13 cellular contexts compared by ENCODE assay signal in the genomic region with DNA sequence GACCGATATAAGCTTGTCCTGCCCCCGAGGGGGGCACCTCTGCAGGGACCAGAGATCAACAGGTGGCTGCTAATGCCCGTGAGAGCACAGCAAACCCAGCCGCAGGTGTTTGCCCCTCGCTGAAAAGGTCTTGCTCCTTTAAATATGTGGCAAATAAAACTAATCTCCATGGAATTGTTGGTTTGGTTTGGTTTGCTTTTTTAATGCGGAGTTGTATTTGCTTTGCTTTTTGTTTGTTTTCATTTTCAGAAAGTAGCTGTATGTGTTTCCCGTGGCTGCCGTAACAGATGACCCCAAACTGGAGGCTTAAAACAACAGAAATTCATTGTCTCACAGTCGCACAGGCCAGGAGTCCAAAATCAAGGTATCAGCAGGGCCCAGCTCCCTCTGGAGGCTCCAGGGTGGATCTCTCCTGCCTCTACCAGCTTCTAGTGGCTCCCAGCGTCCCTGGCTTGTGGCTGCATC.
A peak's percentile ranks its signal among the peaks of the same experiment; 100 is the strongest.
DNase-seq lines count a peak whose midpoint lies in the region; ATAC-seq, FAIRE-seq and TF ChIP-seq lines count a peak whose summit lies in the region.
"Had no signal": no experiment of that assay in that cellular context is flagged by ENCODE, and none has a peak within 500 bp of the region (broad histone marks: within the 10 kb centered on the region; RNA-seq: fewer than 3 reads in every experiment).

No MANE protein-coding gene starts in this region.

- peak in 1 of 2 experiments; percentile 16; a peak in 1 of 4 replicates for TF ChIP-seq RAD21 in K562 (CRISPR knock-in tag; conservative IDR thresholded peaks at IDR 0.05 in 1 of 2, IDR thresholded peaks at IDR 0.05 in 1 of 2)

- no peak overlapping the region for H3K27ac ChIP-seq in K562 (ENCODE audit: extremely low read depth, low read depth, low read length)
- no peak overlapping the region for H3K27ac ChIP-seq in mesenchymal stem cell (ENCODE audit: low read length, poor library complexity, severe bottlenecking)

- no peak overlapping the region for H3K18ac ChIP-seq in mesenchymal stem cell (ENCODE audit: low read depth in 1 of 2, low read length in 2 of 2)

- H3K4me1 ChIP-seq in K562 (replicated peaks in 1 of 2; ENCODE audit: control insufficient read depth in 2 of 2, insufficient read depth in 2 of 2, low read length in 2 of 2) (peaks cover 0 to 4% of the 10 kb centered on the region in 2 experiments; a peak in 1 of 5 replicates), mesenchymal stem cell (ENCODE audit: control insufficient read depth, insufficient read depth, low read depth, low read length) (peaks cover 31% of the 10 kb centered on the region)

- no peak overlapping the region for H4K91ac ChIP-seq in mesenchymal stem cell (ENCODE audit: low read length)

- H3K4me3 ChIP-seq in BJ (ENCODE audit: low read depth, low read length), result no peak overlapping the region
- no peak overlapping the region for H3K4me3 ChIP-seq in K562
- H3K4me3 ChIP-seq in mesenchymal stem cell (ENCODE audit: insufficient read depth in 1 of 2, low read depth in 1 of 2, low read length in 2 of 2), result no peak overlapping the region

- H3K4ac ChIP-seq in mesenchymal stem cell (ENCODE audit: low read depth in 1 of 2, low read length in 2 of 2), result no peak overlapping the region

- peaks cover 1% of the 10 kb centered on the region for H3K27me3 ChIP-seq in BJ (ENCODE audit: control insufficient read depth, insufficient read depth, low read length)
- peaks cover 11 to 54% of the 10 kb centered on the region in 2 experiments; a peak in 3 of 5 replicates for H3K27me3 ChIP-seq in K562 (ENCODE audit: control insufficient read depth in 2 of 2, insufficient read depth in 2 of 2, low read length in 2 of 2)
- H3K27me3 ChIP-seq in mesenchymal stem cell (ENCODE audit: control insufficient read depth in 1 of 2, insufficient read depth in 1 of 2, low read length in 2 of 2), result peaks cover 0 to 74% of the 10 kb centered on the region in 2 experiments

- no peak overlapping the region for H3K9ac ChIP-seq in K562 (ENCODE audit: insufficient read depth in 1 of 2, low read depth in 2 of 2, low read length in 2 of 2)
- H3K9ac ChIP-seq in mesenchymal stem cell (ENCODE audit: low read length), result no peak overlapping the region

- H2BK120ac ChIP-seq in mesenchymal stem cell (ENCODE audit: low read depth, low read length), result no peak overlapping the region

- intact Hi-C loops in K562 (cut with micrococcal nuclease), result no loop called here

- in situ Hi-C loops in K562 (cut with MboI), result no loop called here

- no peak for TF ChIP-seq EP300 in K562 (IDR thresholded peaks at IDR 0.05; ENCODE audit: low read length)

- no TSS peak for BruUV-seq in K562 (replicated peaks; lab: Mats Ljungman, UMichigan)

- CTCF ChIA-PET in BJ (lab: Yijun Ruan, JAX) (no interaction called here), K562 (lab: Yijun Ruan, JAX; ENCODE audit: low intra/inter-chr PET ratio) (no interaction called here)

- H3K79me2 ChIP-seq in K562 (ENCODE audit: control insufficient read depth, insufficient read depth, low read length), result no peaks in the 10 kb centered on the region

- H2AFZ ChIP-seq in K562 (ENCODE audit: low read depth, low read length), result no peak overlapping the region
- no peak overlapping the region for H2AFZ ChIP-seq in mesenchymal stem cell (ENCODE audit: low read depth, low read length)

- H4K20me1 ChIP-seq in K562 (replicated peaks; ENCODE audit: control insufficient read depth, insufficient read depth, low read length), result peaks cover 6% of the 10 kb centered on the region; the same call in 1 of the 2 replicates

- no peaks in the 10 kb centered on the region for H3K36me3 ChIP-seq in BJ (ENCODE audit: control insufficient read depth, insufficient read depth, low read length)
- H3K36me3 ChIP-seq in K562 (ENCODE audit: control insufficient read depth, insufficient read depth, low read length), result no peaks in the 10 kb centered on the region
- peaks cover 0 to 27% of the 10 kb centered on the region in 2 experiments for H3K36me3 ChIP-seq in mesenchymal stem cell (ENCODE audit: control insufficient read depth in 1 of 2, insufficient read depth in 2 of 2, low read depth in 1 of 2, low read length in 2 of 2)

- no peak overlapping the region for H2BK15ac ChIP-seq in mesenchymal stem cell (ENCODE audit: low read depth, poor library complexity, severe bottlenecking)

- DNase-seq in BJ (ENCODE audit: low read depth) (no peak), HuH-7 (ENCODE audit: low spot score) (peak; percentile 79), K562 (ENCODE audit: extremely low read depth in 1 of 4, low spot score in 3 of 4) (no peak), mesenchymal stem cell (no peak), GM12891 (ENCODE audit: insufficient read length, low spot score) (no peak)
- no peak for DNase-seq in activated T-cell treated with anti-CD3 and anti-CD28 coated beads, Interleukin-2, amount 50 U/mL, for 1 hour
- DNase-seq in effector CD4-positive, alpha-beta T cell, result no peak
- DNase-seq: cerebellar nuclear complex; NCI-H446; stimulated activated CD4-positive, alpha-beta T cell treated with anti-CD3 and anti-CD28 coated beads, Interleukin-4, amount 100 ng/mL, for 4 hours; stimulated activated naive B cell treated with anti-CD40 and anti-IgM and Interleukin-4, amounts not matched to agents 10 μg/mL and 1 μg/mL and 100 μg/mL, for 72 hours had no signal

- TF ChIP-seq POLR2A in K562 (conservative IDR thresholded peaks at IDR 0.05) (no peak), GM12891 (IDR thresholded peaks at IDR 0.05; ENCODE audit: low read depth, low read length) (no peak)

- no peak overlapping the region for H3K4me2 ChIP-seq in K562 (ENCODE audit: insufficient read depth, low read length)
- no peak overlapping the region for H3K4me2 ChIP-seq in mesenchymal stem cell (ENCODE audit: low read length, poor library complexity, severe bottlenecking)

- H3K14ac ChIP-seq in mesenchymal stem cell (ENCODE audit: low read length in 2 of 2), result no peak overlapping the region

- H2BK12ac ChIP-seq in mesenchymal stem cell (ENCODE audit: low read length in 2 of 2), result no peak overlapping the region

- no peak overlapping the region for H4K8ac ChIP-seq in mesenchymal stem cell (ENCODE audit: low read length)

- H2BK5ac ChIP-seq in mesenchymal stem cell (ENCODE audit: low read depth, low read length, poor library complexity, severe bottlenecking), result no peak overlapping the region

- H3K9me3 ChIP-seq in K562 (replicated peaks; ENCODE audit: control insufficient read depth, insufficient read depth, low read depth, low read length) (no peaks in the 10 kb centered on the region), mesenchymal stem cell (ENCODE audit: control insufficient read depth, low read length) (no peaks in the 10 kb centered on the region)

- H3K79me1 ChIP-seq in mesenchymal stem cell (replicated peaks; ENCODE audit: low read length, poor library complexity, severe bottlenecking), result peaks cover 16% of the 10 kb centered on the region

- POLR2A ChIA-PET in BJ (lab: Charles Lee) (no interaction called here), K562 (lab: Yijun Ruan, JAX) (no interaction called here)

- H3K9me1 ChIP-seq in K562 (ENCODE audit: control insufficient read depth, insufficient read depth, low read length), result no peaks in the 10 kb centered on the region

- ATAC-seq in K562, result peak; percentile 70
- ATAC-seq in GM21526 (IDR thresholded peaks at IDR 0.05; ENCODE audit: low FRiP score, unreplicated experiment), result no peak
- ATAC-seq: stimulated activated naive B cell treated with anti-CD40 and anti-IgM and Interleukin-4, amounts not matched to agents 10 μg/mL and 1 μg/mL and 100 μg/mL, for 72 hours had no signal

- peak overlapping the region; percentile 74 for H2AK5ac ChIP-seq in mesenchymal stem cell (ENCODE audit: low read length, severe bottlenecking)

- FAIRE-seq in K562 (lab: Jason Lieb, UNC), result no peak
- FAIRE-seq in GM12891 (lab: Jason Lieb, UNC), result no peak
- FAIRE-seq: H54 had no signal

- TF ChIP-seq CTCF in BJ (IDR thresholded peaks at IDR 0.05; ENCODE audit: insufficient read depth, low read depth, low read length), result 0 out of 2 replicates have a peak, but pooled peaks have one; percentile 10
- peak in 1 of 3 experiments; percentile 19; a peak in 1 of 6 replicates for TF ChIP-seq CTCF in K562 (IDR thresholded peaks at IDR 0.05 in 2 of 3, conservative IDR thresholded peaks at IDR 0.05 in 1 of 3; ENCODE audit: insufficient read depth in 2 of 3, low read depth in 1 of 3, low read length in 3 of 3)

- WGBS in K562 (ENCODE audit: insufficient coverage, low coverage, missing lambda C conversion rate), result 1% methylated on average over 9 of the region's 10 CpGs
- 76% methylated on average over 9 of the region's 10 CpGs for WGBS in mesenchymal stem cell

- no peak overlapping the region for H3K23ac ChIP-seq in mesenchymal stem cell (ENCODE audit: low read length in 2 of 2)

TF ChIP-seq in K562, 482 proteins besides CTCF, POLR2A, EP300 and RAD21 (continues in another document):
- TF ChIP-seq TCF7L2 (IDR thresholded peaks at IDR 0.05; ENCODE audit: low read depth, low read length) (no peak), ZNF785 (CRISPR knock-in tag; IDR thresholded peaks at IDR 0.05) (no peak), TRIM28 (IDR thresholded peaks at IDR 0.05) (no peak), NBN (IDR thresholded peaks at IDR 0.05; ENCODE audit: low read depth) (no peak), TARDBP (IDR thresholded peaks at IDR 0.05) (no peak), ZFP36 (IDR thresholded peaks at IDR 0.05; ENCODE audit: low read depth, low read length, partially characterized antibody) (no peak)

TF ChIP-seq in GM12891, 5 proteins besides CTCF, POLR2A, EP300 and RAD21:
- no peak for TF ChIP-seq POLR2AphosphoS5 (IDR thresholded peaks at IDR 0.05; ENCODE audit: low read depth, low read length)
- no peak for TF ChIP-seq TAF1 (IDR thresholded peaks at IDR 0.05; ENCODE audit: low read depth, low read length)
- no peak for TF ChIP-seq PAX5 (IDR thresholded peaks at IDR 0.05; ENCODE audit: insufficient read depth, low read length, severe bottlenecking)
- no peak for TF ChIP-seq SPI1 (IDR thresholded peaks at IDR 0.05; ENCODE audit: low read depth, low read length)
- no peak for TF ChIP-seq POU2F2 (IDR thresholded peaks at IDR 0.05; ENCODE audit: low read depth, low read length)
